In genomic region chr4:10079951-10080873, GRCh38 we compare ENCODE assay signal across 16 cellular contexts. TPM values are rescaled to one million over a fixed set of nuclear protein-coding genes. Genes with fewer than 3 reads are reported as not detected.
DNase-seq lines count a peak whose midpoint lies in the region; ATAC-seq and TF ChIP-seq lines count a peak whose summit lies in the region.
"Had no signal": no experiment of that assay in that cellular context is flagged by ENCODE, and none has a peak within 500 bp of the region (broad histone marks: within the 10 kb centered on the region; RNA-seq: fewer than 3 reads in every experiment).

No MANE protein-coding gene starts in this region.

- H3K4me1 ChIP-seq in right atrium auricular region (peaks cover 0 to 41% of the 10 kb centered on the region in 2 donors), upper lobe of right lung (peaks cover 15% of the 10 kb centered on the region)
- H3K4me1 ChIP-seq: prostate gland had no signal

- H3K9me3 ChIP-seq in right atrium auricular region, result no peaks in the 10 kb centered on the region
- H3K9me3 ChIP-seq in upper lobe of right lung, result no peaks in the 10 kb centered on the region
- H3K9me3 ChIP-seq: BLaER1, prostate gland had no signal

- H3K9me3 Mint-ChIP-seq in activated naive CD8-positive, alpha-beta T cell treated with anti-CD3 and anti-CD28 coated beads, Interleukin-2, amount 10 ng/mL, durations not matched to agents 7 days and 5 days, result no peaks in the 10 kb centered on the region
- H3K9me3 Mint-ChIP-seq in immature natural killer cell, result no peaks in the 10 kb centered on the region
- no peaks in the 10 kb centered on the region for H3K9me3 Mint-ChIP-seq in progenitor cell of endocrine pancreas (ENCODE audit: low read depth)
- H3K9me3 Mint-ChIP-seq: GM23338 had no signal

- H3K4me1 Mint-ChIP-seq in activated naive CD8-positive, alpha-beta T cell treated with anti-CD3 and anti-CD28 coated beads, Interleukin-2, amount 10 ng/mL, durations not matched to agents 7 days and 5 days, result no peaks in the 10 kb centered on the region
- H3K4me1 Mint-ChIP-seq in immature natural killer cell (peaks cover 26 to 34% of the 10 kb centered on the region in 2 donors), progenitor cell of endocrine pancreas (ENCODE audit: low read depth) (no peaks in the 10 kb centered on the region)
- H3K4me1 Mint-ChIP-seq: GM23338 had no signal

- peaks cover 20% of the 10 kb centered on the region for H3K36me3 Mint-ChIP-seq in activated naive CD8-positive, alpha-beta T cell treated with anti-CD3 and anti-CD28 coated beads, Interleukin-2, amount 10 ng/mL, durations not matched to agents 7 days and 5 days
- H3K36me3 Mint-ChIP-seq in immature natural killer cell (peaks cover 14 to 46% (median 15%) of the 10 kb centered on the region in 3 donors), progenitor cell of endocrine pancreas (ENCODE audit: insufficient read depth) (peaks cover 15% of the 10 kb centered on the region)

- ATAC-seq in Right ventricle myocardium inferior (peak; percentile 29), upper lobe of right lung (no peak)
- ATAC-seq in activated naive CD8-positive, alpha-beta T cell treated with anti-CD3 and anti-CD28 coated beads, Interleukin-2, amount 10 ng/mL, durations not matched to agents 7 days and 5 days (ENCODE audit: low read depth), result no peak
- ATAC-seq: GM23338, PC-3 had no signal

- H3K4me3 ChIP-seq in right atrium auricular region, result no peak overlapping the region
- no peak overlapping the region for H3K4me3 ChIP-seq in upper lobe of right lung
- H3K4me3 ChIP-seq: BLaER1, GM23338, prostate gland had no signal

- no peak overlapping the region for H3K27ac Mint-ChIP-seq in activated naive CD8-positive, alpha-beta T cell treated with anti-CD3 and anti-CD28 coated beads, Interleukin-2, amount 10 ng/mL, durations not matched to agents 7 days and 5 days
- H3K27ac Mint-ChIP-seq in immature natural killer cell (peak overlapping the region; percentile 24 to 83 (median 58)), progenitor cell of endocrine pancreas (no peak overlapping the region)
- H3K27ac Mint-ChIP-seq: GM23338 had no signal

- H3K36me3 ChIP-seq in right atrium auricular region (peaks cover 100% of the 10 kb centered on the region), upper lobe of right lung (peaks cover 97% of the 10 kb centered on the region)

- DNase-seq in Right ventricle myocardium inferior (ENCODE audit: missing footprints) (no peak), right atrium auricular region (ENCODE audit: low spot score) (no peak), immature natural killer cell (no peak), upper lobe of right lung (peak; percentile 46), hepatic stellate cell (ENCODE audit: low spot score) (no peak), progenitor cell of endocrine pancreas (ENCODE audit: low spot score, unreplicated experiment) (no peak)
- peak; percentile 17 for DNase-seq in activated naive CD8-positive, alpha-beta T cell treated with anti-CD3 and anti-CD28 coated beads, Interleukin-2, amount 10 ng/mL, durations not matched to agents 7 days and 5 days
- DNase-seq in stimulated activated CD4-positive, alpha-beta T cell treated with anti-CD3 and anti-CD28 coated beads, Interleukin-12 subunit alpha, Interleukin-12 subunit beta, amount 100 ng/mL, for 4 hours, result no peak
- DNase-seq: activated CD4-positive, alpha-beta T cell treated with anti-CD3 and anti-CD28 coated beads for 4 hours; activated gamma-delta T cell treated with Interleukin-2 at 50 U/mL for 16 hours; NCI-H2081 treated with DMSO at 0.1 percent for 48 hours; PC-3; stimulated activated CD4-positive, alpha-beta T cell treated with anti-CD3 and anti-CD28 coated beads, Interleukin-1b, Interleukin-23, amount 100 ng/mL, for 48 hours had no signal

- no peak overlapping the region for H3K4me3 Mint-ChIP-seq in activated naive CD8-positive, alpha-beta T cell treated with anti-CD3 and anti-CD28 coated beads, Interleukin-2, amount 10 ng/mL, durations not matched to agents 7 days and 5 days
- no peak overlapping the region for H3K4me3 Mint-ChIP-seq in immature natural killer cell
- no peak overlapping the region for H3K4me3 Mint-ChIP-seq in progenitor cell of endocrine pancreas (ENCODE audit: low read depth)
- H3K4me3 Mint-ChIP-seq: GM23338 had no signal

- TF ChIP-seq CTCF in right atrium auricular region (IDR thresholded peaks at IDR 0.05), result no peak
- no peak for TF ChIP-seq CTCF in upper lobe of right lung (IDR thresholded peaks at IDR 0.05)
- no peak for TF ChIP-seq CTCF in progenitor cell of endocrine pancreas (IDR thresholded peaks at IDR 0.05; ENCODE audit: unreplicated experiment)

- H3K27me3 ChIP-seq in right atrium auricular region, result no peaks in the 10 kb centered on the region
- H3K27me3 ChIP-seq in upper lobe of right lung, result no peaks in the 10 kb centered on the region
- H3K27me3 ChIP-seq: BLaER1 had no signal

- H3K27ac ChIP-seq in right atrium auricular region (peak overlapping the region in 1 of 2 donors; percentile 73), upper lobe of right lung (no peak overlapping the region)
- H3K27ac ChIP-seq: prostate gland had no signal

- POLR2A ChIA-PET in activated naive CD8-positive, alpha-beta T cell treated with anti-CD3 and anti-CD28 coated beads, Interleukin-2, amount 10 ng/mL, durations not matched to agents 7 days and 5 days (lab: Charles Lee), result no interaction called here

- no peaks in the 10 kb centered on the region for H3K27me3 Mint-ChIP-seq in activated naive CD8-positive, alpha-beta T cell treated with anti-CD3 and anti-CD28 coated beads, Interleukin-2, amount 10 ng/mL, durations not matched to agents 7 days and 5 days
- peaks cover 0 to 6% (median 3%) of the 10 kb centered on the region in 3 donors for H3K27me3 Mint-ChIP-seq in immature natural killer cell (ENCODE audit: low read depth in 3 of 3)
- no peaks in the 10 kb centered on the region for H3K27me3 Mint-ChIP-seq in progenitor cell of endocrine pancreas

- intact Hi-C loops in Right ventricle myocardium inferior (cut with DNase I), result no loop called here
- intact Hi-C loops in upper lobe of right lung (cut with DNase I), result no loop called here

RNA-seq across cellular contexts. Expression of gene WDR1, which starts 36.4 kb away (rescaled TPM):
- total RNA-seq in Right ventricle myocardium inferior, result 210 TPM
- total RNA-seq in right atrium auricular region, result 100 to 1,000 TPM; 109 to 216 TPM
- 100 to 1,000 TPM; 371 to 372 TPM for total RNA-seq in activated naive CD8-positive, alpha-beta T cell treated with anti-CD3 and anti-CD28 coated beads, Interleukin-2, amount 10 ng/mL, durations not matched to agents 7 days and 5 days
- 100 to 1,000 TPM; 339 to 509 (median 401) TPM for polyA plus RNA-seq in immature natural killer cell
- total RNA-seq in upper lobe of right lung, result 234 TPM
- total RNA-seq in progenitor cell of endocrine pancreas, result 191 and 200 TPM in 2 replicates

RNA-seq across cellular contexts. Expression of gene SLC2A9, which starts 58.9 kb away (rescaled TPM):
- 9.6 TPM for total RNA-seq in Right ventricle myocardium inferior
- total RNA-seq in right atrium auricular region, result 1 to 10 TPM; 3.5 to 5.8 TPM
- 1 to 10 TPM in 1 of 2 experiments, under 1 TPM in 1; 0.77 to 1.6 TPM for total RNA-seq in activated naive CD8-positive, alpha-beta T cell treated with anti-CD3 and anti-CD28 coated beads, Interleukin-2, amount 10 ng/mL, durations not matched to agents 7 days and 5 days
- 1 to 10 TPM in 2 of 3 donors, not detected in 1; 1.4 to 2.3 TPM for polyA plus RNA-seq in immature natural killer cell
- 19.0 TPM for total RNA-seq in upper lobe of right lung
- total RNA-seq in progenitor cell of endocrine pancreas, result 3.1 and 3.2 TPM in 2 replicates

Comparison
In these comparisons a context has a peak if more than half of its experiments do, and no peak if none do; other contexts are left out.
1. DNase-seq: peak in activated naive CD8-positive, alpha-beta T cell treated with anti-CD3 and anti-CD28 coated beads, Interleukin-2, amount 10 ng/mL, durations not matched to agents 7 days and 5 days (single experiment) and upper lobe of right lung (single experiment); none in Right ventricle myocardium inferior (single experiment), right atrium auricular region (single experiment), immature natural killer cell (0 of 3), hepatic stellate cell (single experiment), progenitor cell of endocrine pancreas (single experiment) and stimulated activated CD4-positive, alpha-beta T cell treated with anti-CD3 and anti-CD28 coated beads, Interleukin-12 subunit alpha, Interleukin-12 subunit beta, amount 100 ng/mL, for 4 hours (single experiment).
2. H3K27ac Mint-ChIP-seq: peak in immature natural killer cell (6 of 6); none in activated naive CD8-positive, alpha-beta T cell treated with anti-CD3 and anti-CD28 coated beads, Interleukin-2, amount 10 ng/mL, durations not matched to agents 7 days and 5 days (single experiment) and progenitor cell of endocrine pancreas (single experiment).